1 cellular context compared by ENCODE assay signal in the genomic region with DNA sequence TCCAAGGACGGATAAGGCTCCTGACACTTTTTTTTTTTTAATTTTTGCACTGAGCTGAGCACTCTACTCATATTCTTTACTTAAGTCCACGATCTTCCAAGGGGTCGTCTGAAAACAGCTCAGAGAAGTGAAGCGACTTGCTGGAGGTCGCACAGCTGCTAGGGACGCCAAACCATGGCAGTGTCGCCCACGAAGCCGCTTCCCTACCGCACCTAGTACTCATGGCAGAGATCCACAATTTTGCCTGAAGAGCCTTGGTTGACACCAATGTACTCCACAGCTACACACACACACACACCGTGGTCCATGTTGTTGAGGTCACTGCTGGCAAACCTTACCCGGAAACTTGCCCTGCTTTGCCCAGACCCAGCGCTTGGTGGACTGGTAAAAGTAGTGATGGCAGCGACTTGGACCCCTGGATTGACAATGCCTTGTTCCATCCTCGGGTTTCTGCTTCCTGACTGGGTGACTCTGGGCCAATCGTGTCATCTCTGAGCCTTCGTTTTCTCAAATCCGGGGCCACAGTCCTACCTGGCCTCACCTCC.
TF ChIP-seq lines count a peak whose summit lies in the region.

No MANE protein-coding gene starts in this region.

TF ChIP-seq in SK-N-SH treated with all-trans-retinoic acid at 6 μM for 48 hours, 23 proteins besides CTCF, POLR2A, EP300 and RAD21 (continued from another document):
- TF ChIP-seq TCF4 (CRISPR knock-in tag; IDR thresholded peaks at IDR 0.05; ENCODE audit: borderline replicate concordance) (no peak), RARB (CRISPR knock-in tag; IDR thresholded peaks at IDR 0.05) (no peak), ZNF70 (CRISPR knock-in tag; IDR thresholded peaks at IDR 0.05) (no peak), GLIS3 (CRISPR knock-in tag; IDR thresholded peaks at IDR 0.05) (no peak)
- TF ChIP-seq, protein P1, sequence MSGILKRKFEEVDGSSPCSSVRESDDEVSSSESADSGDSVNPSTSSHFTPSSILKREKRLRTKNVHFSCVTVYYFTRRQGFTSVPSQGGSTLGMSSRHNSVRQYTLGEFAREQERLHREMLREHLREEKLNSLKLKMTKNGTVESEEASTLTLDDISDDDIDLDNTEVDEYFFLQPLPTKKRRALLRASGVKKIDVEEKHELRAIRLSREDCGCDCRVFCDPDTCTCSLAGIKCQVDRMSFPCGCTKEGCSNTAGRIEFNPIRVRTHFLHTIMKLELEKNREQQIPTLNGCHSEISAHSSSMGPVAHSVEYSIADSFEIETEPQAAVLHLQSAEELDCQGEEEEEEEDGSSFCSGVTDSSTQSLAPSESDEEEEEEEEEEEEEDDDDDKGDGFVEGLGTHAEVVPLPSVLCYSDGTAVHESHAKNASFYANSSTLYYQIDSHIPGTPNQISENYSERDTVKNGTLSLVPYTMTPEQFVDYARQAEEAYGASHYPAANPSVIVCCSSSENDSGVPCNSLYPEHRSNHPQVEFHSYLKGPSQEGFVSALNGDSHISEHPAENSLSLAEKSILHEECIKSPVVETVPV (CRISPR knock-in tag; IDR thresholded peaks at IDR 0.05): no peak
